In the genomic region with DNA sequence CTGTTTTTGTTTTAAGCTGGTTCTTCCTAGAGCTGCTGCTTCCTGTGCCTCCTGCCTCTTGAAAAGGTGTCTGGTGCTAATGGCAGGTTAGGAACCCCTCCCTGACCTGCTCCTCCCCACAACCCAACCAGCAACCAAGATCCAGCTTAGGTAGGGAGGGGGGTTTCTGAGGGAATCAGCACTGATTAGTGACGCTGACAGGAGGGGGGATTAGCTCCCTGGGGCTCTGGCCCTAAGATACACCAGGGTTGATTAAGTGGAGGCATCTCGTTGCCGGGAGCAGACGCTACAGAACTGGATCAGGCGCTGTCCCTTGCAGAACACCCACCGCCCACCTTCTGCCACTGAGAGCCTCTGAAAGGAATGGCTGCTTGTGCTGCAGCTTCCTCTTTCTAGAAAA, we compare ENCODE assay signal across 2 cellular contexts.
TF ChIP-seq lines count a peak whose summit lies in the region.

No MANE protein-coding gene starts in this region.

TF ChIP-seq in GM23338, 12 proteins besides CTCF, POLR2A, EP300 and RAD21 (continued from another document):
- TF ChIP-seq EZH2 (IDR thresholded peaks at IDR 0.05; ENCODE audit: low read depth, unreplicated experiment), result no peak
- TF ChIP-seq EZH2phosphoT487 (IDR thresholded peaks at IDR 0.05; ENCODE audit: unreplicated experiment), result no peak
- no peak for TF ChIP-seq CREB1 (CRISPR knock-in tag; IDR thresholded peaks at IDR 0.05; ENCODE audit: low read depth)
- no peak for TF ChIP-seq REST (IDR thresholded peaks at IDR 0.05; ENCODE audit: unreplicated experiment)
- no peak for TF ChIP-seq JUNB (IDR thresholded peaks at IDR 0.05; ENCODE audit: unreplicated experiment)

TF ChIP-seq in SK-N-SH, 30 proteins besides CTCF, POLR2A, EP300 and RAD21 (continued from another document):
- TF ChIP-seq, protein P1, sequence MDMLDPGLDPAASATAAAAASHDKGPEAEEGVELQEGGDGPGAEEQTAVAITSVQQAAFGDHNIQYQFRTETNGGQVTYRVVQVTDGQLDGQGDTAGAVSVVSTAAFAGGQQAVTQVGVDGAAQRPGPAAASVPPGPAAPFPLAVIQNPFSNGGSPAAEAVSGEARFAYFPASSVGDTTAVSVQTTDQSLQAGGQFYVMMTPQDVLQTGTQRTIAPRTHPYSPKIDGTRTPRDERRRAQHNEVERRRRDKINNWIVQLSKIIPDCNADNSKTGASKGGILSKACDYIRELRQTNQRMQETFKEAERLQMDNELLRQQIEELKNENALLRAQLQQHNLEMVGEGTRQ (IDR thresholded peaks at IDR 0.05; ENCODE audit: borderline replicate concordance, low read depth, low read length), result no peak
- TF ChIP-seq ELF1 (IDR thresholded peaks at IDR 0.05), result no peak
- TF ChIP-seq JUND (IDR thresholded peaks at IDR 0.05), result no peak
- no peak for TF ChIP-seq IRF3 (IDR thresholded peaks at IDR 0.05; ENCODE audit: low read depth, low read length)
- no peak for TF ChIP-seq FOSL2 (IDR thresholded peaks at IDR 0.05; ENCODE audit: borderline replicate concordance, low read depth)
- no peak for TF ChIP-seq RXRA (IDR thresholded peaks at IDR 0.05; ENCODE audit: borderline replicate concordance, low read depth)
- TF ChIP-seq POLR2AphosphoS5 (IDR thresholded peaks at IDR 0.05; ENCODE audit: low read depth, low read length), result no peak
- TF ChIP-seq RCOR1 (IDR thresholded peaks at IDR 0.05; ENCODE audit: low read length), result no peak
- TF ChIP-seq TAF1 (IDR thresholded peaks at IDR 0.05; ENCODE audit: borderline replicate concordance, low read depth, low read length), result no peak
- no peak for TF ChIP-seq MXI1 (IDR thresholded peaks at IDR 0.05; ENCODE audit: low read depth, low read length)
- TF ChIP-seq GATA2 (CRISPR knock-in tag; IDR thresholded peaks at IDR 0.05), result no peak
- TF ChIP-seq, protein P2, sequence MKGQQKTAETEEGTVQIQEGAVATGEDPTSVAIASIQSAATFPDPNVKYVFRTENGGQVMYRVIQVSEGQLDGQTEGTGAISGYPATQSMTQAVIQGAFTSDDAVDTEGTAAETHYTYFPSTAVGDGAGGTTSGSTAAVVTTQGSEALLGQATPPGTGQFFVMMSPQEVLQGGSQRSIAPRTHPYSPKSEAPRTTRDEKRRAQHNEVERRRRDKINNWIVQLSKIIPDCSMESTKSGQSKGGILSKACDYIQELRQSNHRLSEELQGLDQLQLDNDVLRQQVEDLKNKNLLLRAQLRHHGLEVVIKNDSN (IDR thresholded peaks at IDR 0.05; ENCODE audit: borderline replicate concordance, low read depth), result no peak
TF ChIP-seq in SK-N-SH: peak in this region for 0.
